2 cellular contexts compared by ENCODE assay signal in genomic region chr2:180146114-180146513, GRCh38.
TF ChIP-seq lines count a peak whose summit lies in the region.

No MANE protein-coding gene starts in this region.

TF ChIP-seq in H1, 55 proteins besides CTCF, POLR2A, EP300 and RAD21:
- TF ChIP-seq KDM4A (IDR thresholded peaks at IDR 0.05; ENCODE audit: low read depth, low read length, severe bottlenecking) (no peak), PHF8 (conservative IDR thresholded peaks at IDR 0.05; ENCODE audit: low read depth, low read length) (no peak), CBX5 (IDR thresholded peaks at IDR 0.05; ENCODE audit: low read depth, low read length) (no peak), CEBPB (IDR thresholded peaks at IDR 0.05; ENCODE audit: low read depth, low read length) (no peak), CREB1 (IDR thresholded peaks at IDR 0.05) (no peak), TAF7 (optimal IDR thresholded peaks at IDR 0.05; ENCODE audit: borderline replicate concordance, low read depth, low read length) (no peak), USF2 (IDR thresholded peaks at IDR 0.05; ENCODE audit: low read length) (no peak), GABPA (IDR thresholded peaks at IDR 0.05; ENCODE audit: borderline replicate concordance, insufficient read depth, low read length) (no peak), FOSL1 (IDR thresholded peaks at IDR 0.05; ENCODE audit: insufficient read depth, low read depth, low read length) (no peak), ZNF274 (IDR thresholded peaks at IDR 0.05; ENCODE audit: borderline replicate concordance, extremely low read depth, low read length) (no peak)

TF ChIP-seq in GM12891, 5 proteins besides CTCF, POLR2A, EP300 and RAD21:
- TF ChIP-seq TAF1 (IDR thresholded peaks at IDR 0.05; ENCODE audit: low read depth, low read length) (no peak), SPI1 (IDR thresholded peaks at IDR 0.05; ENCODE audit: low read depth, low read length) (no peak), POU2F2 (IDR thresholded peaks at IDR 0.05; ENCODE audit: low read depth, low read length) (no peak), POLR2AphosphoS5 (IDR thresholded peaks at IDR 0.05; ENCODE audit: low read depth, low read length) (no peak), PAX5 (IDR thresholded peaks at IDR 0.05; ENCODE audit: insufficient read depth, low read length, severe bottlenecking) (no peak)
